ENCODE assay signal across 18 cellular contexts in the genomic region with DNA sequence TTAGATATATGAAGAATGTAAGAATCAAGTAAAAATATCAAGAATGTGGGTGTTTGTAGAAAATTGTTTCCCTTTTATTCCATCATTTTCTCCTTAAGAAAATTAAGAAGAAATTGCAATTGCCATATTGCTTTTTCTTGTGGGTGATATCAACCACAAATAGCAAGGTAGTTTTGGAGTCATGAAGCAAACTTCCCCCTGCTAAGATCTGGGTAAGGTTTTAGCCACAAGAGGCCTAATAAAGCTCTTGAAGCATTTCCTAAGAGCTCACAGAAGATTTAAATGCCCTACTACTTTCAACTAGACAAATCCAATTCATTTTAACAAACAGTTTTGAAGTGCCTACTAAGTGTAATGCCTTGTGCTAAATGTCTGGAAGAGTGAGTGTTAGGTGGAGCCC. TPM values are rescaled to one million over a fixed set of nuclear protein-coding genes. Genes with fewer than 3 reads are reported as not detected.
DNase-seq lines count a peak whose midpoint lies in the region; ATAC-seq and TF ChIP-seq lines count a peak whose summit lies in the region.
"Had no signal": no experiment of that assay in that cellular context is flagged by ENCODE, and none has a peak within 500 bp of the region (broad histone marks: within the 10 kb centered on the region; RNA-seq: fewer than 3 reads in every experiment).

No MANE protein-coding gene starts in this region.

- TF ChIP-seq POLR2A in esophagus squamous epithelium (IDR thresholded peaks at IDR 0.05) = no peak

- no peak for TF ChIP-seq CTCF in esophagus squamous epithelium (IDR thresholded peaks at IDR 0.05)

- intact Hi-C loops in esophagus squamous epithelium (cut with DNase I) = no loop called here

- H3K9me3 ChIP-seq in esophagus squamous epithelium = no peaks in the 10 kb centered on the region
- H3K9me3 ChIP-seq: A549 had no signal

- peaks cover 0 to 21% (median 3%) of the 10 kb centered on the region in 3 donors for H3K4me1 ChIP-seq in esophagus squamous epithelium
- H3K4me1 ChIP-seq: A549 had no signal

- no peaks in the 10 kb centered on the region for H3K27me3 ChIP-seq in esophagus squamous epithelium

- H3K27ac ChIP-seq in esophagus squamous epithelium = no peak overlapping the region
- H3K27ac ChIP-seq: A549, GM23248 had no signal

- DNase-seq in NOMO-1 treated with dmso at 0.1 percent for 144 hours (lab: John Stamatoyannopoulos, UW; ENCODE audit: unreplicated experiment) = peak; percentile 10
- DNase-seq in renal cortical epithelial cell (ENCODE audit: low read depth) = peak; percentile 14
- DNase-seq in esophagus squamous epithelium (lab: John Stamatoyannopoulos, UW) = no peak
- DNase-seq in AG20443 (ENCODE audit: low spot score) = no peak
- DNase-seq: 8988T; ACHN; C1 segment of cervical spinal cord; Calu3; CD4-positive, alpha-beta memory T cell; COR-L47; DMS53; DMS79 treated with DMSO at 0.1 percent for 48 hours; GM23248; H7; HCEC 1CT had no signal

- peak; percentile 50 for ATAC-seq in GM18868 (IDR thresholded peaks at IDR 0.05; ENCODE audit: unreplicated experiment)
- no peak for ATAC-seq in HG03457 (IDR thresholded peaks at IDR 0.05; ENCODE audit: unreplicated experiment)
- ATAC-seq: A549 had no signal

- no peak overlapping the region for H3K4me3 ChIP-seq in esophagus squamous epithelium
- H3K4me3 ChIP-seq: A549, GM23248 had no signal

- H3K36me3 ChIP-seq in esophagus squamous epithelium = no peaks in the 10 kb centered on the region

RNA-seq across cellular contexts. Expression of gene GRIP1, which starts 2.6 kb away (rescaled TPM):
- total RNA-seq in renal cortical epithelial cell (6.4 and 32.4 TPM in 2 replicates), esophagus squamous epithelium (10 to 100 TPM in 2 of 4 donors, 1 to 10 TPM in 2; 4.9 to 15.9 (median 11.0) TPM)
- total RNA-seq: GM23248 had no signal

Comparison
In these comparisons a context has a peak if more than half of its experiments do, and no peak if none do; other contexts are left out.
1. DNase-seq: peak in NOMO-1 treated with dmso at 0.1 percent for 144 hours (single experiment) and renal cortical epithelial cell (single experiment); none in esophagus squamous epithelium (single experiment) and AG20443 (single experiment).